In genomic region chr4:89894654-89895652, GRCh38 we compare ENCODE assay signal across 9 cellular contexts. TPM values are rescaled to one million over a fixed set of nuclear protein-coding genes. Genes with fewer than 3 reads are reported as not detected.
DNase-seq lines count a peak whose midpoint lies in the region; ATAC-seq and TF ChIP-seq lines count a peak whose summit lies in the region.
"Had no signal": no experiment of that assay in that cellular context is flagged by ENCODE, and none has a peak within 500 bp of the region (broad histone marks: within the 10 kb centered on the region; RNA-seq: fewer than 3 reads in every experiment).

TSS of gene MMRN1 (plus strand) at chr4:89894854. CDS start at chr4:89894972, 118 bp downstream.

- peaks cover 16% of the 10 kb centered on the region for H3K4me1 ChIP-seq in DOHH2 (ENCODE audit: control insufficient read depth, low read length)

- H3K9me3 Mint-ChIP-seq in immature natural killer cell = no peaks in the 10 kb centered on the region
- H3K9me3 Mint-ChIP-seq: nephron had no signal

- no peaks in the 10 kb centered on the region for H3F3A ChIP-seq in DOHH2 (ENCODE audit: control insufficient read depth, insufficient read depth)

- H4K20me1 ChIP-seq in DOHH2 (ENCODE audit: control insufficient read depth, insufficient read depth, low read depth, low read length) = no peaks in the 10 kb centered on the region

- DNase-seq in immature natural killer cell = peak in 1 of 3 donors; percentile 4
- no peak for DNase-seq in HUDEP-2 (lab: John Stamatoyannopoulos, UW; ENCODE audit: unreplicated experiment in 76 of 76)
- DNase-seq in NCI-H446 treated with DMSO at 0.1 percent for 48 hours (lab: John Stamatoyannopoulos, UW) = no peak
- DNase-seq in kidney glomerular epithelial cell (lab: John Stamatoyannopoulos, UW) = no peak

- peak within 1 kb of the TSS; percentile 67 to 76 (median 73) for H3K4me3 Mint-ChIP-seq in immature natural killer cell
- H3K4me3 Mint-ChIP-seq: nephron had no signal

- H3K9me3 ChIP-seq in DOHH2 (ENCODE audit: control insufficient read depth, insufficient read depth, low read length) = no peaks in the 10 kb centered on the region

- no peak for TF ChIP-seq CTCF in DOHH2 (IDR thresholded peaks at IDR 0.05; ENCODE audit: low read depth, low read length, poor library complexity, severe bottlenecking)

- no peak within 1 kb of the TSS for H3K27ac ChIP-seq in DOHH2 (ENCODE audit: low read depth, low read length)

- ATAC-seq in GM21360 (IDR thresholded peaks at IDR 0.05; ENCODE audit: unreplicated experiment) = peak; percentile 56
- peak; percentile 41 for ATAC-seq in HG03565 (IDR thresholded peaks at IDR 0.05; ENCODE audit: unreplicated experiment)
- ATAC-seq in activated CD4-positive, CD25-positive, alpha-beta regulatory T cell treated with anti-CD3 and anti-CD28 coated beads, Interleukin-2, amount 50 U/mL, for 24 hours = no peak

- H3K79me2 ChIP-seq in DOHH2 (ENCODE audit: control insufficient read depth, low read length) = no peaks in the 10 kb centered on the region

- H3K4me3 ChIP-seq in DOHH2 (ENCODE audit: low read length) = no peak within 1 kb of the TSS

- peaks cover 7% of the 10 kb centered on the region for H3K27me3 ChIP-seq in DOHH2 (ENCODE audit: control insufficient read depth, low read length)

- peaks cover 0 to 2% (median 0%) of the 10 kb centered on the region in 3 donors for H3K27me3 Mint-ChIP-seq in immature natural killer cell (ENCODE audit: low read depth in 3 of 3)

- no peaks in the 10 kb centered on the region for H3K36me3 ChIP-seq in DOHH2 (ENCODE audit: control insufficient read depth, low read length)

- H3K4me1 Mint-ChIP-seq in immature natural killer cell = peaks cover 14 to 28% of the 10 kb centered on the region in 2 donors
- H3K4me1 Mint-ChIP-seq: nephron had no signal

- H3K4me2 ChIP-seq in DOHH2 (ENCODE audit: low read length) = peak within 1 kb of the TSS; percentile 29; the same call in 1 of the 2 replicates

- no peaks in the 10 kb centered on the region for H3K36me3 Mint-ChIP-seq in immature natural killer cell

- H3K9me2 ChIP-seq in DOHH2 (replicated peaks; ENCODE audit: control insufficient read depth, low read length) = no peaks in the 10 kb centered on the region

- peak within 1 kb of the TSS; percentile 29 to 82 (median 56) for H3K27ac Mint-ChIP-seq in immature natural killer cell
- H3K27ac Mint-ChIP-seq: nephron had no signal

RNA-seq across cellular contexts. Expression of gene MMRN1, which starts in this region (rescaled TPM):
- polyA plus RNA-seq in immature natural killer cell = 1 to 10 TPM in 2 of 3 donors, not detected in 1; 2.5 to 3.5 TPM

Comparison
In these comparisons a context has a peak if more than half of its experiments do, and no peak if none do; other contexts are left out.
1. ATAC-seq: peak in GM21360 (single experiment) and HG03565 (single experiment); none in activated CD4-positive, CD25-positive, alpha-beta regulatory T cell treated with anti-CD3 and anti-CD28 coated beads, Interleukin-2, amount 50 U/mL, for 24 hours (0 of 2).